In genomic region chr7:153381275-153382119, GRCh38 we compare ENCODE assay signal across 8 cellular contexts.
A peak's percentile ranks its signal among the peaks of the same experiment; 100 is the strongest.
DNase-seq lines count a peak whose midpoint lies in the region; ATAC-seq, FAIRE-seq and TF ChIP-seq lines count a peak whose summit lies in the region.

No MANE protein-coding gene starts in this region.

- no peak for FAIRE-seq in GM12878 (lab: Jason Lieb, UNC)

- intact Hi-C loops in GM12878 (cut with micrococcal nuclease; ENCODE audit: unreplicated experiment) = loop anchor here (10.0 kb wide), 1 partner anchor 1363 kb away; no protein-coding TSS in a partner anchor

- no peaks in the 10 kb centered on the region for H3K9me2 ChIP-seq in MM.1S (replicated peaks; ENCODE audit: insufficient read depth, low read length)

- peak; percentile 78 for ATAC-seq in GM19043 (IDR thresholded peaks at IDR 0.05; ENCODE audit: low read depth, unreplicated experiment)
- ATAC-seq in GM12878 = peak; percentile 66; the same call in 2 of the 3 replicates
- ATAC-seq in left lobe of liver = peak; percentile 96

- WGBS in GM12878 (ENCODE audit: insufficient coverage, insufficient replicate concordance, low lambda C conversion rate, missing lambda C conversion rate) = 10% methylated on average over 15 of the region's 15 CpGs

- in situ Hi-C loops in Caki2 (cut with HindIII; ENCODE audit: low pct_unique_long_range_greater_than_20kb, low sequenced_read_pairs) (no loop called here), GM12878 (cut with MboI) (no loop called here)

- peak overlapping the region; percentile 38 for H3K4me3 ChIP-seq in MM.1S (ENCODE audit: low read length)
- no peak overlapping the region for H3K4me3 ChIP-seq in GM12878

- no peak for TF ChIP-seq EP300 in GM12878 (IDR thresholded peaks at IDR 0.05; ENCODE audit: borderline replicate concordance in 1 of 2, control insufficient read depth in 1 of 2, low read depth in 2 of 2, low read length in 2 of 2)

- H3K4me3 Mint-ChIP-seq in progenitor cell of endocrine pancreas (ENCODE audit: low read depth) = no peak overlapping the region

- peak; percentile 22 for DNase-seq in Caki2 (ENCODE audit: low read depth)
- DNase-seq in MM.1S = peak; percentile 38
- DNase-seq in GM12878 (ENCODE audit: low read depth, low spot score) = no peak
- DNase-seq in left lobe of liver (ENCODE audit: low spot score) = no peak
- DNase-seq in progenitor cell of endocrine pancreas (ENCODE audit: low spot score, unreplicated experiment) = no peak
- DNase-seq in GF-D8 (lab: John Stamatoyannopoulos, UW) = no peak
- no peak for DNase-seq in activated effector memory CD4-positive, alpha-beta T cell treated with Interleukin-2 at 50 U/mL for 16 hours

- no peak overlapping the region for H3K9ac ChIP-seq in MM.1S (ENCODE audit: low read length)
- no peak overlapping the region for H3K9ac ChIP-seq in GM12878 (ENCODE audit: control insufficient read depth, insufficient read depth, low read length)

- peaks cover 6% of the 10 kb centered on the region for H3K36me3 Mint-ChIP-seq in progenitor cell of endocrine pancreas (ENCODE audit: insufficient read depth)

- TF ChIP-seq RAD21 in GM12878 (IDR thresholded peaks at IDR 0.05; ENCODE audit: insufficient read depth, low read depth, low read length) = peak; percentile 77

- H3K27me3 ChIP-seq in MM.1S (replicated peaks; ENCODE audit: insufficient read depth, low read length) (no peaks in the 10 kb centered on the region), GM12878 (replicated peaks in 1 of 2; ENCODE audit: control insufficient read depth in 2 of 2, insufficient read depth in 2 of 2, low read length in 1 of 2) (no peaks in the 10 kb centered on the region)

- no peaks in the 10 kb centered on the region for H3K9me3 ChIP-seq in MM.1S (replicated peaks; ENCODE audit: insufficient read depth, low read length)
- no peaks in the 10 kb centered on the region for H3K9me3 ChIP-seq in GM12878 (replicated peaks; ENCODE audit: control insufficient read depth, insufficient read depth, low read length)

- H3K27ac Mint-ChIP-seq in progenitor cell of endocrine pancreas = no peak overlapping the region

- BruUV-seq in GM12878 (replicated peaks; lab: Mats Ljungman, UMichigan) = no TSS peak

- no peaks in the 10 kb centered on the region for H4K20me1 ChIP-seq in MM.1S (ENCODE audit: insufficient read depth, low read length)
- no peaks in the 10 kb centered on the region for H4K20me1 ChIP-seq in GM12878 (ENCODE audit: control insufficient read depth, insufficient read depth)

- peak; percentile 94 for TF ChIP-seq CTCF in MM.1S (IDR thresholded peaks at IDR 0.05; ENCODE audit: low read length)
- TF ChIP-seq CTCF in GM12878 (IDR thresholded peaks at IDR 0.05 in 2 of 3, conservative IDR thresholded peaks at IDR 0.05 in 1 of 3; ENCODE audit: control insufficient read depth in 2 of 3, extremely low read depth in 1 of 3, insufficient read depth in 1 of 3, low read depth in 3 of 3, low read length in 3 of 3) = peak; percentile 47 to 67 (median 67); a peak in 5 of 6 replicates
- TF ChIP-seq CTCF in progenitor cell of endocrine pancreas (IDR thresholded peaks at IDR 0.05; ENCODE audit: unreplicated experiment) = no peak

- CTCF ChIA-PET in GM12878 (lab: Yijun Ruan, JAX) = interaction anchor here (0.6 to 1.4 kb wide), 3 partner anchors 10 to 283 kb away, joined by 3 to 5 read pairs (median 3); no protein-coding TSS in a partner anchor

- no peaks in the 10 kb centered on the region for H3K79me2 ChIP-seq in MM.1S (ENCODE audit: low read length)
- no peaks in the 10 kb centered on the region for H3K79me2 ChIP-seq in GM12878 (ENCODE audit: control insufficient read depth, insufficient read depth, low read length)

- peak overlapping the region; percentile 20; the same call in 1 of the 2 replicates for H2AFZ ChIP-seq in MM.1S (ENCODE audit: low read length)
- H2AFZ ChIP-seq in GM12878 (ENCODE audit: control insufficient read depth, low read depth, low read length) = no peak overlapping the region

- RAD21 ChIA-PET in GM12878 (lab: Charles Lee; ENCODE audit: unreplicated experiment) = no interaction called here

- POLR2A ChIA-PET in GM12878 (lab: Charles Lee) = no interaction called here

- no peaks in the 10 kb centered on the region for H3F3A ChIP-seq in MM.1S (ENCODE audit: insufficient read depth, low read length)

- H3K27ac ChIP-seq in MM.1S (ENCODE audit: low read length) = no peak overlapping the region
- H3K27ac ChIP-seq in GM12878 (ENCODE audit: control insufficient read depth, insufficient read depth) = no peak overlapping the region

- no peak for TF ChIP-seq POLR2A in GM12878 (IDR thresholded peaks at IDR 0.05; ENCODE audit: low read depth, low read length)

- H3K9me3 Mint-ChIP-seq in progenitor cell of endocrine pancreas (ENCODE audit: low read depth) = peaks cover 69% of the 10 kb centered on the region

- H3K27me3 Mint-ChIP-seq in progenitor cell of endocrine pancreas = no peaks in the 10 kb centered on the region

- H3K4me1 ChIP-seq in MM.1S (ENCODE audit: low read length) (0 out of 2 replicates have a peak, but pooled peaks cover 4% of the 10 kb centered on the region), GM12878 (ENCODE audit: control insufficient read depth, insufficient read depth, low read length) (no peaks in the 10 kb centered on the region)

- peak overlapping the region; percentile 66 for H3K4me2 ChIP-seq in MM.1S (ENCODE audit: low read depth, low read length)
- H3K4me2 ChIP-seq in GM12878 (ENCODE audit: control insufficient read depth, insufficient read depth) = no peak overlapping the region

- no peaks in the 10 kb centered on the region for H3K4me1 Mint-ChIP-seq in progenitor cell of endocrine pancreas (ENCODE audit: low read depth)

- SMC1A ChIA-PET in GM12878 (lab: Charles Lee; ENCODE audit: uncharacterized antibody, unreplicated experiment) = no interaction called here

- H3K36me3 ChIP-seq in MM.1S (replicated peaks; ENCODE audit: insufficient read depth, low read length) (no peaks in the 10 kb centered on the region), GM12878 (ENCODE audit: control insufficient read depth in 2 of 2, insufficient read depth in 2 of 2, low read length in 1 of 2) (no peaks in the 10 kb centered on the region)

TF ChIP-seq in GM12878, 131 proteins besides CTCF, POLR2A, EP300 and RAD21:
- TF ChIP-seq ZBED1 (IDR thresholded peaks at IDR 0.05; ENCODE audit: borderline replicate concordance) (no peak), ZBTB33 (IDR thresholded peaks at IDR 0.05) (no peak), TCF12 (IDR thresholded peaks at IDR 0.05; ENCODE audit: low read depth, low read length) (no peak), YY1 (IDR thresholded peaks at IDR 0.05; ENCODE audit: low read depth, low read length) (0 out of 2 replicates have a peak, but pooled peaks have one; percentile 25), SMC3 (IDR thresholded peaks at IDR 0.05; ENCODE audit: borderline replicate concordance, low read length) (peak; percentile 20; the same call in 1 of the 2 replicates), TAF1 (IDR thresholded peaks at IDR 0.05; ENCODE audit: borderline replicate concordance, low read depth, low read length) (no peak)

Comparison
In these comparisons a context has a peak if more than half of its experiments do, and no peak if none do; other contexts are left out.
1. DNase-seq: peak in Caki2 (single experiment) and MM.1S (single experiment); none in GM12878 (single experiment), left lobe of liver (single experiment), progenitor cell of endocrine pancreas (single experiment), GF-D8 (single experiment) and activated effector memory CD4-positive, alpha-beta T cell treated with Interleukin-2 at 50 U/mL for 16 hours (single experiment).
2. Peak in every context shown above with its lines, with median percentiles within 50 percentile points of each other: ATAC-seq.